ENCODE assay signal across 15 cellular contexts in genomic region chr7:130367088-130367755, GRCh38. TPM values are rescaled to one million over a fixed set of nuclear protein-coding genes. Genes with fewer than 3 reads are reported as not detected.
DNase-seq lines count a peak whose midpoint lies in the region; ATAC-seq and TF ChIP-seq lines count a peak whose summit lies in the region.
"Had no signal": no experiment of that assay in that cellular context is flagged by ENCODE, and none has a peak within 500 bp of the region (broad histone marks: within the 10 kb centered on the region; RNA-seq: fewer than 3 reads in every experiment).

No MANE protein-coding gene starts in this region.

- H3K4me1 Mint-ChIP-seq in chondrocyte (ENCODE audit: low read depth) (peaks cover 64% of the 10 kb centered on the region), progenitor cell of endocrine pancreas (ENCODE audit: low read depth) (peaks cover 45% of the 10 kb centered on the region)
- H3K4me1 Mint-ChIP-seq in stimulated activated effector memory CD8-positive, alpha-beta T cell treated with anti-CD3 and anti-CD28 coated beads, Interleukin-12 subunit alpha, Interleukin-12 subunit beta, amount 100 ng/mL, for 72 hours, result peaks cover 27% of the 10 kb centered on the region
- H3K4me1 Mint-ChIP-seq: stimulated activated memory B cell treated with anti-CD40 and anti-IgM and Interleukin-4, amounts not matched to agents 10 μg/mL and 1 μg/mL and 100 μg/mL, for 72 hours had no signal

- H3K27ac ChIP-seq in SJCRH30, result peak overlapping the region; percentile 100
- H3K27ac ChIP-seq: dorsolateral prefrontal cortex had no signal

- H3K4me3 ChIP-seq in SJCRH30, result peak overlapping the region; percentile 33
- H3K4me3 ChIP-seq: dorsolateral prefrontal cortex, lung, MG63, ovary had no signal

- H3K9me3 Mint-ChIP-seq in chondrocyte (ENCODE audit: low read depth) (peaks cover 4% of the 10 kb centered on the region), progenitor cell of endocrine pancreas (ENCODE audit: low read depth) (peaks cover 3% of the 10 kb centered on the region)
- no peaks in the 10 kb centered on the region for H3K9me3 Mint-ChIP-seq in stimulated activated effector memory CD8-positive, alpha-beta T cell treated with anti-CD3 and anti-CD28 coated beads, Interleukin-12 subunit alpha, Interleukin-12 subunit beta, amount 100 ng/mL, for 72 hours
- H3K9me3 Mint-ChIP-seq: activated CD4-positive, alpha-beta memory T cell treated with anti-CD3 and anti-CD28 coated beads, Interleukin-2, amount 10 ng/mL, durations not matched to agents 7 days and 5 days; stimulated activated memory B cell treated with anti-CD40 and anti-IgM and Interleukin-4, amounts not matched to agents 10 μg/mL and 1 μg/mL and 100 μg/mL, for 72 hours had no signal

- no peaks in the 10 kb centered on the region for H3K36me3 Mint-ChIP-seq in chondrocyte (ENCODE audit: low read depth)
- H3K36me3 Mint-ChIP-seq in stimulated activated effector memory CD8-positive, alpha-beta T cell treated with anti-CD3 and anti-CD28 coated beads, Interleukin-12 subunit alpha, Interleukin-12 subunit beta, amount 100 ng/mL, for 72 hours, result no peaks in the 10 kb centered on the region
- peaks cover 2% of the 10 kb centered on the region for H3K36me3 Mint-ChIP-seq in progenitor cell of endocrine pancreas (ENCODE audit: insufficient read depth)
- H3K36me3 Mint-ChIP-seq: stimulated activated memory B cell treated with anti-CD40 and anti-IgM and Interleukin-4, amounts not matched to agents 10 μg/mL and 1 μg/mL and 100 μg/mL, for 72 hours had no signal

- no peaks in the 10 kb centered on the region for H3K9me3 ChIP-seq in SJCRH30 (replicated peaks)
- H3K9me3 ChIP-seq: MG63, ovary had no signal

- H3K27ac Mint-ChIP-seq in chondrocyte (ENCODE audit: unreplicated experiment) (no peak overlapping the region), progenitor cell of endocrine pancreas (no peak overlapping the region)
- no peak overlapping the region for H3K27ac Mint-ChIP-seq in stimulated activated effector memory CD8-positive, alpha-beta T cell treated with anti-CD3 and anti-CD28 coated beads, Interleukin-12 subunit alpha, Interleukin-12 subunit beta, amount 100 ng/mL, for 72 hours
- H3K27ac Mint-ChIP-seq: activated CD4-positive, alpha-beta memory T cell treated with anti-CD3 and anti-CD28 coated beads, Interleukin-2, amount 10 ng/mL, durations not matched to agents 7 days and 5 days; stimulated activated memory B cell treated with anti-CD40 and anti-IgM and Interleukin-4, amounts not matched to agents 10 μg/mL and 1 μg/mL and 100 μg/mL, for 72 hours had no signal

- no peak overlapping the region for H3K4me3 Mint-ChIP-seq in chondrocyte (ENCODE audit: unreplicated experiment)
- H3K4me3 Mint-ChIP-seq in stimulated activated effector memory CD8-positive, alpha-beta T cell treated with anti-CD3 and anti-CD28 coated beads, Interleukin-12 subunit alpha, Interleukin-12 subunit beta, amount 100 ng/mL, for 72 hours, result peak overlapping the region; percentile 57
- no peak overlapping the region for H3K4me3 Mint-ChIP-seq in progenitor cell of endocrine pancreas (ENCODE audit: low read depth)
- H3K4me3 Mint-ChIP-seq: activated CD4-positive, alpha-beta memory T cell treated with anti-CD3 and anti-CD28 coated beads, Interleukin-2, amount 10 ng/mL, durations not matched to agents 7 days and 5 days; stimulated activated memory B cell treated with anti-CD40 and anti-IgM and Interleukin-4, amounts not matched to agents 10 μg/mL and 1 μg/mL and 100 μg/mL, for 72 hours had no signal

- intact Hi-C loops in cardiac septum (cut with DNase I), result loop anchor here (10.0 kb wide), 1 partner anchor 78 kb away; the partner anchor contains the start of gene CEP41
- intact Hi-C loops in left ventricle myocardium superior (cut with micrococcal nuclease), result no loop called here

- peaks cover 72% of the 10 kb centered on the region for H3K4me1 ChIP-seq in SJCRH30

- no peaks in the 10 kb centered on the region for H3K36me3 ChIP-seq in SJCRH30
- H3K36me3 ChIP-seq: MG63, ovary had no signal

- H3K27me3 Mint-ChIP-seq in chondrocyte (ENCODE audit: low read depth), result no peaks in the 10 kb centered on the region
- H3K27me3 Mint-ChIP-seq in progenitor cell of endocrine pancreas, result no peaks in the 10 kb centered on the region
- H3K27me3 Mint-ChIP-seq: activated CD4-positive, alpha-beta memory T cell treated with anti-CD3 and anti-CD28 coated beads, Interleukin-2, amount 10 ng/mL, durations not matched to agents 7 days and 5 days had no signal

- TF ChIP-seq CTCF in chondrocyte (IDR thresholded peaks at IDR 0.05) (no peak), progenitor cell of endocrine pancreas (IDR thresholded peaks at IDR 0.05; ENCODE audit: unreplicated experiment) (no peak)

- ATAC-seq in left ventricle myocardium superior (no peak), HG03196 (IDR thresholded peaks at IDR 0.05; ENCODE audit: unreplicated experiment) (no peak)
- no peak for ATAC-seq in stimulated activated effector memory CD8-positive, alpha-beta T cell treated with anti-CD3 and anti-CD28 coated beads, Interleukin-12 subunit alpha, Interleukin-12 subunit beta, amount 100 ng/mL, for 72 hours
- ATAC-seq: stimulated activated memory B cell treated with anti-CD40 and anti-IgM and Interleukin-4, amounts not matched to agents 10 μg/mL and 1 μg/mL and 100 μg/mL, for 72 hours had no signal

- no peaks in the 10 kb centered on the region for H3K27me3 ChIP-seq in SJCRH30
- H3K27me3 ChIP-seq: dorsolateral prefrontal cortex, MG63, ovary had no signal

- peak; percentile 43 for DNase-seq in cardiac septum (ENCODE audit: low spot score)
- DNase-seq in left ventricle myocardium superior, result no peak
- peak; percentile 49 to 82 for DNase-seq in SJCRH30
- DNase-seq in chondrocyte (ENCODE audit: low spot score), result peak; percentile 36
- no peak for DNase-seq in stimulated activated effector memory CD8-positive, alpha-beta T cell treated with anti-CD3 and anti-CD28 coated beads, Interleukin-12 subunit alpha, Interleukin-12 subunit beta, amount 100 ng/mL, for 72 hours (ENCODE audit: low spot score in 2 of 2)
- DNase-seq in dedifferentiated amniotic fluid mesenchymal stem cell (ENCODE audit: extremely low spot score), result no peak
- DNase-seq in progenitor cell of endocrine pancreas (ENCODE audit: low spot score, unreplicated experiment), result no peak
- DNase-seq: activated CD4-positive, alpha-beta memory T cell treated with anti-CD3 and anti-CD28 coated beads, Interleukin-2, amount 10 ng/mL, durations not matched to agents 7 days and 5 days; dorsolateral prefrontal cortex; MG63 had no signal

RNA-seq across cellular contexts. Expression of gene CPA1, which starts 13.1 kb away (rescaled TPM):
- total RNA-seq in cardiac septum (not detected), left ventricle myocardium superior (not detected), chondrocyte (0.20 TPM in 1 of 3 replicates, not detected in the others), progenitor cell of endocrine pancreas (17.8 and 23.7 TPM in 2 replicates)
- total RNA-seq in SJCRH30 (2014; rRNA removed; shearing (Covaris generic)), result 0.81 and 1.1 TPM in 2 replicates
- total RNA-seq: activated CD4-positive, alpha-beta memory T cell treated with anti-CD3 and anti-CD28 coated beads, Interleukin-2, amount 10 ng/mL, durations not matched to agents 7 days and 5 days; H4 had no signal

RNA-seq across cellular contexts. Expression of gene CPA5, which starts 22.6 kb away (rescaled TPM):
- not detected for total RNA-seq in cardiac septum
- not detected for total RNA-seq in left ventricle myocardium superior
- 2.6 and 3.3 TPM in 2 replicates for total RNA-seq in SJCRH30 (2014; rRNA removed; shearing (Covaris generic))
- not detected in 3 replicates for total RNA-seq in chondrocyte
- total RNA-seq in progenitor cell of endocrine pancreas, result not detected in 2 replicates
- total RNA-seq: activated CD4-positive, alpha-beta memory T cell treated with anti-CD3 and anti-CD28 coated beads, Interleukin-2, amount 10 ng/mL, durations not matched to agents 7 days and 5 days; H4; lung; ovary had no signal

Comparison
In these comparisons a context has a peak if more than half of its experiments do, and no peak if none do; other contexts are left out.
1. DNase-seq: peak in cardiac septum (single experiment), SJCRH30 (2 of 2) and chondrocyte (single experiment); none in left ventricle myocardium superior (single experiment), stimulated activated effector memory CD8-positive, alpha-beta T cell treated with anti-CD3 and anti-CD28 coated beads, Interleukin-12 subunit alpha, Interleukin-12 subunit beta, amount 100 ng/mL, for 72 hours (0 of 2), dedifferentiated amniotic fluid mesenchymal stem cell (single experiment) and progenitor cell of endocrine pancreas (single experiment).